In genomic region chr9:81589819-81590218, GRCh38 we compare ENCODE assay signal across 20 cellular contexts.
"Had no signal": no experiment of that assay in that cellular context is flagged by ENCODE, and none has a peak within 500 bp of the region (broad histone marks: within the 10 kb centered on the region; RNA-seq: fewer than 3 reads in every experiment).

No MANE protein-coding gene starts in this region.

- ATAC-seq: activated T-helper 17 cell treated with anti-CD3 and anti-CD28 coated beads, Interleukin-2, amount 50 U/mL, for 72 hours; heart right ventricle; naive thymus-derived CD4-positive, alpha-beta T cell; pancreas; sciatic nerve; stimulated activated effector memory CD8-positive, alpha-beta T cell treated with anti-CD3 and anti-CD28 coated beads, Interleukin-12 subunit alpha, Interleukin-12 subunit beta, amount 100 ng/mL, for 72 hours had no signal

- H3K27me3 Mint-ChIP-seq: activated T-helper 17 cell treated with anti-CD3 and anti-CD28 coated beads, Interleukin-2, amount 50 U/mL, for 72 hours had no signal

- H3K4me1 ChIP-seq: uterus had no signal

- H3K9me3 Mint-ChIP-seq: activated naive CD8-positive, alpha-beta T cell treated with anti-CD3 and anti-CD28 coated beads, Interleukin-2, amount 10 ng/mL, durations not matched to agents 7 days and 5 days; stimulated activated effector memory CD8-positive, alpha-beta T cell treated with anti-CD3 and anti-CD28 coated beads, Interleukin-12 subunit alpha, Interleukin-12 subunit beta, amount 100 ng/mL, for 72 hours had no signal

- H3K4me3 Mint-ChIP-seq: activated naive CD8-positive, alpha-beta T cell treated with anti-CD3 and anti-CD28 coated beads, Interleukin-2, amount 10 ng/mL, durations not matched to agents 7 days and 5 days; activated T-helper 17 cell treated with anti-CD3 and anti-CD28 coated beads, Interleukin-2, amount 50 U/mL, for 72 hours; brain; naive thymus-derived CD4-positive, alpha-beta T cell; stimulated activated effector memory CD8-positive, alpha-beta T cell treated with anti-CD3 and anti-CD28 coated beads, Interleukin-12 subunit alpha, Interleukin-12 subunit beta, amount 100 ng/mL, for 72 hours had no signal

- H3K27ac ChIP-seq: heart right ventricle, uterus had no signal

- H3K27ac Mint-ChIP-seq: activated naive CD8-positive, alpha-beta T cell treated with anti-CD3 and anti-CD28 coated beads, Interleukin-2, amount 10 ng/mL, durations not matched to agents 7 days and 5 days; activated T-helper 17 cell treated with anti-CD3 and anti-CD28 coated beads, Interleukin-2, amount 50 U/mL, for 72 hours; naive thymus-derived CD4-positive, alpha-beta T cell; stimulated activated effector memory CD8-positive, alpha-beta T cell treated with anti-CD3 and anti-CD28 coated beads, Interleukin-12 subunit alpha, Interleukin-12 subunit beta, amount 100 ng/mL, for 72 hours had no signal

- H3K4me1 Mint-ChIP-seq: activated naive CD8-positive, alpha-beta T cell treated with anti-CD3 and anti-CD28 coated beads, Interleukin-2, amount 10 ng/mL, durations not matched to agents 7 days and 5 days; activated T-helper 17 cell treated with anti-CD3 and anti-CD28 coated beads, Interleukin-2, amount 50 U/mL, for 72 hours; naive thymus-derived CD4-positive, alpha-beta T cell; stimulated activated effector memory CD8-positive, alpha-beta T cell treated with anti-CD3 and anti-CD28 coated beads, Interleukin-12 subunit alpha, Interleukin-12 subunit beta, amount 100 ng/mL, for 72 hours had no signal

- H3K4me3 ChIP-seq: heart right ventricle, pancreas, smooth muscle cell, tibial nerve, uterus had no signal

- H3K9me3 ChIP-seq: heart right ventricle, pancreas, tibial nerve, uterus had no signal

- H3K36me3 Mint-ChIP-seq: activated naive CD8-positive, alpha-beta T cell treated with anti-CD3 and anti-CD28 coated beads, Interleukin-2, amount 10 ng/mL, durations not matched to agents 7 days and 5 days; naive thymus-derived CD4-positive, alpha-beta T cell; stimulated activated effector memory CD8-positive, alpha-beta T cell treated with anti-CD3 and anti-CD28 coated beads, Interleukin-12 subunit alpha, Interleukin-12 subunit beta, amount 100 ng/mL, for 72 hours had no signal

- H3K36me3 ChIP-seq: uterus had no signal

- DNase-seq: activated CD4-positive, alpha-beta T cell treated with anti-CD3 and anti-CD28 coated beads for 1 hour; activated naive CD4-positive, alpha-beta T cell treated with Interleukin-2 at 50 U/mL for 16 hours; activated naive CD8-positive, alpha-beta T cell treated with anti-CD3 and anti-CD28 coated beads, Interleukin-2, amount 10 ng/mL, durations not matched to agents 7 days and 5 days; amygdala; central memory CD4-positive, alpha-beta T cell; erythroblast; heart right ventricle; mesendoderm; naive thymus-derived CD4-positive, alpha-beta T cell; pancreas; stimulated activated CD4-positive, alpha-beta T cell treated with anti-CD3 and anti-CD28 coated beads, Interleukin-4, amount 100 ng/mL, for 1 hour; SW 1271; T-helper 2 cell; uterus had no signal

- H3K27me3 ChIP-seq: heart right ventricle, pancreas, tibial nerve, uterus had no signal
